In the genomic region with DNA sequence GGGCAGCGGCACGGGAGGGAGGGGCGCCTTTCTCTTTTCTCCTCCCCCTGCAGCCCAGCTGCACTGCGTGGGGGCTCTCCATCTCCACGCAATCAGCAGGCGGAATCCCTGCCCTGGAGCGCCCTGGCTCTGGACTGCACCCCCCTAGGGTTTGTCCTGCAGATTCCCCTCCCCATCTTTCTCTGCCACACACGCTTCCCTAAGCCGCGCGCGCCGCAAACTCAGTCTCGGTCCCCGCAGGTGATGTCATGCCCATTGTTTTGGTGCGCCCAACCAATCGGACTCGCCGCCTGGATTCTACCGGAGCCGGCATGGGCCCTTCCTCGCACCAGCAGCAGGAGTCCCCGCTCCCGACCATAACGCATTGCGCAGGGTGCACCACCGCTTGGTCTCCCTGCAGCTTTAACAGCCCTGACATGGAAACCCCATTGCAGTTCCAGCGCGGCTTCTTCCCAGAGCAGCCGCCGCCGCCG, we compare ENCODE assay signal across 8 cellular contexts. TPM values are rescaled to one million over a fixed set of nuclear protein-coding genes. Genes with fewer than 3 reads are reported as not detected.
A peak's percentile ranks its signal among the peaks of the same experiment; 100 is the strongest.
DNase-seq lines count a peak whose midpoint lies in the region; ATAC-seq and TF ChIP-seq lines count a peak whose summit lies in the region.

Gene KCNN2 (plus strand): TSS at position 347 of the 473 bp plus-strand sequence. CDS start 70 bp downstream, at position 417.

- TF ChIP-seq POLR2A in ovary (IDR thresholded peaks at IDR 0.05), result no peak

- ATAC-seq in activated T-cell treated with anti-CD3 and anti-CD28 coated beads, Interleukin-2, amount 50 U/mL, for 72 hours (replicated peaks in 1 of 2), result peak; percentile 73 to 74
- ATAC-seq in Right ventricle myocardium superior (ENCODE audit: poor library complexity), result peak; percentile 95

- TF ChIP-seq CTCF in GM12864 (IDR thresholded peaks at IDR 0.05; ENCODE audit: low read depth, low read length, missing control alignments) (no peak), HEK293 (tag by site-specific recombination; IDR thresholded peaks at IDR 0.05) (no peak), ovary (IDR thresholded peaks at IDR 0.05) (no peak)

- H3K4me3 Mint-ChIP-seq in activated T-cell treated with anti-CD3 and anti-CD28 coated beads, Interleukin-2, amount 50 U/mL, for 72 hours, result peak within 1 kb of the TSS; percentile 77 to 83

- peak; percentile 22 for DNase-seq in GM12864 (ENCODE audit: low read depth)
- peak; percentile 43 for DNase-seq in NCI-H187 treated with DMSO at 0.1 percent for 48 hours (lab: John Stamatoyannopoulos, UW)
- DNase-seq in activated T-cell treated with anti-CD3 and anti-CD28 coated beads, Interleukin-2, amount 50 U/mL, for 72 hours, result peak; percentile 29 to 32
- peak; percentile 84 for DNase-seq in Right ventricle myocardium superior
- peak; percentile 42 to 80 (median 71) for DNase-seq in ovary
- no peak for DNase-seq in HUDEP-2 (lab: John Stamatoyannopoulos, UW; ENCODE audit: unreplicated experiment in 76 of 76)
- DNase-seq in KG1 (lab: John Stamatoyannopoulos, UW), result no peak

- peaks cover 0 to 9% of the 10 kb centered on the region in 2 donors for H3K36me3 Mint-ChIP-seq in activated T-cell treated with anti-CD3 and anti-CD28 coated beads, Interleukin-2, amount 50 U/mL, for 72 hours (ENCODE audit: insufficient read depth in 2 of 2)

- 0 to 1% (median 1%) methylated on average over 27 to 33 of the region's 33 CpGs for WGBS in ovary, 3 donors

- no peaks in the 10 kb centered on the region for H3K9me3 Mint-ChIP-seq in activated T-cell treated with anti-CD3 and anti-CD28 coated beads, Interleukin-2, amount 50 U/mL, for 72 hours

- no peak within 1 kb of the TSS for H3K27ac Mint-ChIP-seq in activated T-cell treated with anti-CD3 and anti-CD28 coated beads, Interleukin-2, amount 50 U/mL, for 72 hours

- intact Hi-C loops in Right ventricle myocardium superior (cut with DNase I), result no loop called here
- intact Hi-C loops in ovary (cut with DNase I), result no loop called here

- H3K4me1 ChIP-seq in HEK293 (ENCODE audit: control insufficient read depth, insufficient read depth, low read length) (no peaks in the 10 kb centered on the region), ovary (ENCODE audit: insufficient read depth) (peaks cover 3% of the 10 kb centered on the region)

- H3K4me3 ChIP-seq in GM12864 (ENCODE audit: low read depth, low read length), result peak within 1 kb of the TSS; percentile 63
- H3K4me3 ChIP-seq in HEK293 (ENCODE audit: low read depth, low read length), result peak within 1 kb of the TSS; percentile 46
- H3K4me3 ChIP-seq in ovary, result peak within 1 kb of the TSS; percentile 37

- TF ChIP-seq EP300 in ovary (IDR thresholded peaks at IDR 0.05), result no peak

- H3K36me3 ChIP-seq in HEK293 (ENCODE audit: control insufficient read depth in 2 of 2, insufficient read depth in 1 of 2, low read length in 2 of 2), result no peaks in the 10 kb centered on the region
- H3K36me3 ChIP-seq in ovary, result no peaks in the 10 kb centered on the region

- H3K4me1 Mint-ChIP-seq in activated T-cell treated with anti-CD3 and anti-CD28 coated beads, Interleukin-2, amount 50 U/mL, for 72 hours (ENCODE audit: low read depth), result peaks cover 10% of the 10 kb centered on the region

- no peaks in the 10 kb centered on the region for H3K27me3 ChIP-seq in ovary

- CTCF ChIA-PET in HEK293 (lab: Yijun Ruan, JAX), result interaction anchor here (0.7 kb wide), 1 partner anchor 94 kb away, joined by 4 read pairs; no protein-coding TSS in a partner anchor

- H3K9me3 ChIP-seq in HEK293 (ENCODE audit: control insufficient read depth, insufficient read depth, low read depth, low read length) (no peaks in the 10 kb centered on the region), ovary (no peaks in the 10 kb centered on the region)

- POLR2A ChIA-PET in HEK293 (lab: Yijun Ruan, JAX), result no interaction called here

- H3K27me3 Mint-ChIP-seq in activated T-cell treated with anti-CD3 and anti-CD28 coated beads, Interleukin-2, amount 50 U/mL, for 72 hours (ENCODE audit: low read depth), result peaks cover 54% of the 10 kb centered on the region

- H3K27ac ChIP-seq in HEK293 (ENCODE audit: extremely low read depth, low read depth, low read length), result no peak within 1 kb of the TSS
- no peak within 1 kb of the TSS for H3K27ac ChIP-seq in ovary

TF ChIP-seq in HEK293, 187 proteins besides CTCF, POLR2A, EP300 and RAD21 (continues in another document):
- TF ChIP-seq PRDM4 (tag by site-specific recombination; IDR thresholded peaks at IDR 0.05), result no peak
- TF ChIP-seq GLI2 (tag by site-specific recombination; IDR thresholded peaks at IDR 0.05; ENCODE audit: borderline replicate concordance, low read depth), result no peak
- TF ChIP-seq ZNF335 (tag by site-specific recombination; conservative IDR thresholded peaks at IDR 0.05), result peak; percentile 28
- peak; percentile 66 for TF ChIP-seq PATZ1 (tag by site-specific recombination; IDR thresholded peaks at IDR 0.05)
- TF ChIP-seq, protein P1, sequence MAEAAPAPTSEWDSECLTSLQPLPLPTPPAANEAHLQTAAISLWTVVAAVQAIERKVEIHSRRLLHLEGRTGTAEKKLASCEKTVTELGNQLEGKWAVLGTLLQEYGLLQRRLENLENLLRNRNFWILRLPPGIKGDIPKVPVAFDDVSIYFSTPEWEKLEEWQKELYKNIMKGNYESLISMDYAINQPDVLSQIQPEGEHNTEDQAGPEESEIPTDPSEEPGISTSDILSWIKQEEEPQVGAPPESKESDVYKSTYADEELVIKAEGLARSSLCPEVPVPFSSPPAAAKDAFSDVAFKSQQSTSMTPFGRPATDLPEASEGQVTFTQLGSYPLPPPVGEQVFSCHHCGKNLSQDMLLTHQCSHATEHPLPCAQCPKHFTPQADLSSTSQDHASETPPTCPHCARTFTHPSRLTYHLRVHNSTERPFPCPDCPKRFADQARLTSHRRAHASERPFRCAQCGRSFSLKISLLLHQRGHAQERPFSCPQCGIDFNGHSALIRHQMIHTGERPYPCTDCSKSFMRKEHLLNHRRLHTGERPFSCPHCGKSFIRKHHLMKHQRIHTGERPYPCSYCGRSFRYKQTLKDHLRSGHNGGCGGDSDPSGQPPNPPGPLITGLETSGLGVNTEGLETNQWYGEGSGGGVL (tag by site-specific recombination; IDR thresholded peaks at IDR 0.05), result no peak
- TF ChIP-seq ZNF785 (tag by site-specific recombination; IDR thresholded peaks at IDR 0.05), result no peak
- no peak for TF ChIP-seq MEIS1 (CRISPR knock-in tag; IDR thresholded peaks at IDR 0.05; ENCODE audit: borderline replicate concordance)
- TF ChIP-seq, protein P2, sequence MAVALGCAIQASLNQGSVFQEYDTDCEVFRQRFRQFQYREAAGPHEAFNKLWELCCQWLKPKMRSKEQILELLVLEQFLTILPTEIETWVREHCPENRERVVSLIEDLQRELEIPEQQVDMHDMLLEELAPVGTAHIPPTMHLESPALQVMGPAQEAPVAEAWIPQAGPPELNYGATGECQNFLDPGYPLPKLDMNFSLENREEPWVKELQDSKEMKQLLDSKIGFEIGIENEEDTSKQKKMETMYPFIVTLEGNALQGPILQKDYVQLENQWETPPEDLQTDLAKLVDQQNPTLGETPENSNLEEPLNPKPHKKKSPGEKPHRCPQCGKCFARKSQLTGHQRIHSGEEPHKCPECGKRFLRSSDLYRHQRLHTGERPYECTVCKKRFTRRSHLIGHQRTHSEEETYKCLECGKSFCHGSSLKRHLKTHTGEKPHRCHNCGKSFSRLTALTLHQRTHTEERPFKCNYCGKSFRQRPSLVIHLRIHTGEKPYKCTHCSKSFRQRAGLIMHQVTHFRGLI (tag by site-specific recombination; IDR thresholded peaks at IDR 0.05), result peak; percentile 92
- TF ChIP-seq ZBTB20 (tag by site-specific recombination; IDR thresholded peaks at IDR 0.05), result peak; percentile 59; the same call in 1 of the 2 replicates
- TF ChIP-seq ZBTB21 (tag by site-specific recombination; IDR thresholded peaks at IDR 0.05), result peak; percentile 65; the same call in 1 of the 2 replicates

RNA-seq across cellular contexts. Expression of gene KCNN2, which starts in this region (rescaled TPM):
- not detected for total RNA-seq in activated T-cell treated with anti-CD3 and anti-CD28 coated beads, Interleukin-2, amount 50 U/mL, for 72 hours
- total RNA-seq in Right ventricle myocardium superior, result 8.0 TPM
- total RNA-seq in ovary, result 1 to 10 TPM in 3 of 7 donors, under 1 TPM in 4; 0.48 to 1.6 (median 0.96) TPM
- polyA plus RNA-seq in ovary, result 1 to 10 TPM in 1 of 2 donors, under 1 TPM in 1; 0.68 to 1.5 TPM

Comparison
In these comparisons a context has a peak if more than half of its experiments do, and no peak if none do; other contexts are left out.
1. Peak in DNase-seq and ATAC-seq in activated T-cell treated with anti-CD3 and anti-CD28 coated beads, Interleukin-2, amount 50 U/mL, for 72 hours; RNA of the gene not detected or under 1 TPM.
2. DNase-seq: peak in GM12864 (single experiment), NCI-H187 treated with DMSO at 0.1 percent for 48 hours (single experiment), Right ventricle myocardium superior (single experiment) and ovary (5 of 5); none in HUDEP-2 (0 of 76) and KG1 (single experiment).
3. Peak in every context shown above with its lines, with median percentiles within 50 percentile points of each other: H3K4me3 ChIP-seq.